In the genomic region with DNA sequence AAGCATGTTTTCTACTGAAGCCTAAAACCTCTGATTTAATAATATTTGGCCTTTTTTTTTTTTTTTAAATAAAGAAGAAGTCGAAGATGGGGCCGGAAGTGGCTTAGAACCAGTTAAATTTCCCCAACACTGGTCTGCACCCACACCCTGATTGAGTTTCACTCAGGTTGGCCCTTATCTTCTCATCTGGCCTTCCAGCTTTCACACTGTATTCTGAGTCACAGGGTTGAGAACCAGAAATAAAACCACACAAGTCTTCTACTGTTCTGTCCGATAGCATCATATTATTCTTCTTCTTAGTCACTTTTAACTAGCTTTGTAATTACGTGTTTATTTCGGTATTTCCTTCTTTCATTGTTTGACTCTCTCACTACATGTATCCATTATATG, we compare ENCODE assay signal across 10 cellular contexts. TPM values are rescaled to one million over a fixed set of nuclear protein-coding genes. Genes with fewer than 3 reads are reported as not detected.
DNase-seq lines count a peak whose midpoint lies in the region; ATAC-seq and TF ChIP-seq lines count a peak whose summit lies in the region.
"Had no signal": no experiment of that assay in that cellular context is flagged by ENCODE, and none has a peak within 500 bp of the region (broad histone marks: within the 10 kb centered on the region; RNA-seq: fewer than 3 reads in every experiment).

No MANE protein-coding gene starts in this region.

- peaks cover 7% of the 10 kb centered on the region for H3K27me3 Mint-ChIP-seq in stimulated activated memory B cell treated with anti-CD40 and anti-IgM and Interleukin-4, amounts not matched to agents 10 μg/mL and 1 μg/mL and 100 μg/mL, for 72 hours

- H3K27ac ChIP-seq in uterus: no peak overlapping the region

- TF ChIP-seq CTCF in fibroblast of mammary gland (conservative IDR thresholded peaks at IDR 0.05; ENCODE audit: control insufficient read depth, insufficient read depth, low read depth, low read length): no peak
- TF ChIP-seq CTCF in uterus (IDR thresholded peaks at IDR 0.05): no peak

- no peaks in the 10 kb centered on the region for H3K9me3 ChIP-seq in uterus

- no peak overlapping the region for H3K27ac Mint-ChIP-seq in stimulated activated memory B cell treated with anti-CD40 and anti-IgM and Interleukin-4, amounts not matched to agents 10 μg/mL and 1 μg/mL and 100 μg/mL, for 72 hours
- H3K27ac Mint-ChIP-seq: B cell had no signal

- H3K36me3 Mint-ChIP-seq in stimulated activated memory B cell treated with anti-CD40 and anti-IgM and Interleukin-4, amounts not matched to agents 10 μg/mL and 1 μg/mL and 100 μg/mL, for 72 hours: no peaks in the 10 kb centered on the region

- H3K4me3 ChIP-seq in fibroblast of mammary gland (ENCODE audit: control insufficient read depth, low read depth, low read length) (no peak overlapping the region), uterus (no peak overlapping the region)

- intact Hi-C loops in uterus (cut with DNase I; ENCODE audit: low total_unique reads): no loop called here

- TF ChIP-seq POLR2A in uterus (IDR thresholded peaks at IDR 0.05): no peak

- no peaks in the 10 kb centered on the region for H3K36me3 ChIP-seq in uterus

- no peaks in the 10 kb centered on the region for H3K9me3 Mint-ChIP-seq in stimulated activated memory B cell treated with anti-CD40 and anti-IgM and Interleukin-4, amounts not matched to agents 10 μg/mL and 1 μg/mL and 100 μg/mL, for 72 hours

- no peaks in the 10 kb centered on the region for H3K27me3 ChIP-seq in uterus

- peak; percentile 71 for ATAC-seq in stimulated activated memory B cell treated with anti-CD40 and anti-IgM and Interleukin-4, amounts not matched to agents 10 μg/mL and 1 μg/mL and 100 μg/mL, for 72 hours

- H3K4me1 Mint-ChIP-seq in stimulated activated memory B cell treated with anti-CD40 and anti-IgM and Interleukin-4, amounts not matched to agents 10 μg/mL and 1 μg/mL and 100 μg/mL, for 72 hours: no peaks in the 10 kb centered on the region
- H3K4me1 Mint-ChIP-seq: B cell had no signal

- DNase-seq in activated T-cell treated with anti-CD3 and anti-CD28 coated beads for 1 hour (ENCODE audit: low read depth) (peak; percentile 15), T-helper 22 cell (ENCODE audit: low read depth) (peak; percentile 68), fibroblast of mammary gland (ENCODE audit: low read depth) (peak; percentile 80), uterus (no peak), superior temporal gyrus (ENCODE audit: extremely low spot score) (no peak), cerebellar cortex (ENCODE audit: low spot score) (no peak)
- DNase-seq in activated T-cell treated with anti-CD3 and anti-CD28 coated beads, Interleukin-2, amount 50 U/mL, for 1 hour: no peak

- H3K4me3 Mint-ChIP-seq in stimulated activated memory B cell treated with anti-CD40 and anti-IgM and Interleukin-4, amounts not matched to agents 10 μg/mL and 1 μg/mL and 100 μg/mL, for 72 hours: no peak overlapping the region
- H3K4me3 Mint-ChIP-seq: B cell had no signal

- H3K4me1 ChIP-seq in uterus: no peaks in the 10 kb centered on the region

RNA-seq across cellular contexts. Expression of gene ZNF365, which starts 9.9 kb away (rescaled TPM):
- 1 to 10 TPM in 1 of 4 donors, not detected in 3; 1.3 TPM for total RNA-seq in uterus
- total RNA-seq: T-helper 1 cell treated with Interleukin-12 subunit alpha and Interleukin-12 subunit beta and Interleukin-4 antibody, amounts not matched to agents 30 ng/mL and 1 ng/mL, for 36 hours had no signal

Comparison
In these comparisons a context has a peak if more than half of its experiments do, and no peak if none do; other contexts are left out.
1. DNase-seq: peak in activated T-cell treated with anti-CD3 and anti-CD28 coated beads for 1 hour (single experiment), T-helper 22 cell (single experiment) and fibroblast of mammary gland (single experiment); none in activated T-cell treated with anti-CD3 and anti-CD28 coated beads, Interleukin-2, amount 50 U/mL, for 1 hour (single experiment), uterus (0 of 2), superior temporal gyrus (single experiment) and cerebellar cortex (single experiment).